ENCODE assay signal across 2 cellular contexts in the genomic region with DNA sequence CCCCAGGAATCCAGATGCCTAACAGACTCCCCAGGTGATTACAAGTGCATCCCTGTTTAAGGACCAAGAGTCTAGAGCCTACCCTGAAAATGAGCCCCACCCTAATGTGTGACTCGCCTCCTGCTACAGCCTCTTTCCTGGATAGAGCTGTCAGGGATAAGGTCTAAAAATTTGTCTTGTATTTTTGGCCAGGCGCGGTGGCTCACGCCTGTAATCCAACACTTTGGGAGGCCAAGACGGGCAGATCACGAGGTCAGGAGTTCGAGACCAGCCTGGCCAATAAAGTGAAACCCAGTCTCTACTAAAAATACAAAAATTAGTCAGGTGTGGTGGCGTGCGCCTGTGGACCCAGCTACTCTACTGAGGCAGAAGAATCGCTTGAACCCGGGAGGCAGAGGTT.
A peak's percentile ranks its signal among the peaks of the same experiment; 100 is the strongest.
TF ChIP-seq lines count a peak whose summit lies in the region.

No MANE protein-coding gene starts in this region.

TF ChIP-seq in HEK293, 187 proteins besides CTCF, POLR2A, EP300 and RAD21:
- no peak for TF ChIP-seq REPIN1 (tag by site-specific recombination; IDR thresholded peaks at IDR 0.05; ENCODE audit: low read depth)
- TF ChIP-seq, protein P1, sequence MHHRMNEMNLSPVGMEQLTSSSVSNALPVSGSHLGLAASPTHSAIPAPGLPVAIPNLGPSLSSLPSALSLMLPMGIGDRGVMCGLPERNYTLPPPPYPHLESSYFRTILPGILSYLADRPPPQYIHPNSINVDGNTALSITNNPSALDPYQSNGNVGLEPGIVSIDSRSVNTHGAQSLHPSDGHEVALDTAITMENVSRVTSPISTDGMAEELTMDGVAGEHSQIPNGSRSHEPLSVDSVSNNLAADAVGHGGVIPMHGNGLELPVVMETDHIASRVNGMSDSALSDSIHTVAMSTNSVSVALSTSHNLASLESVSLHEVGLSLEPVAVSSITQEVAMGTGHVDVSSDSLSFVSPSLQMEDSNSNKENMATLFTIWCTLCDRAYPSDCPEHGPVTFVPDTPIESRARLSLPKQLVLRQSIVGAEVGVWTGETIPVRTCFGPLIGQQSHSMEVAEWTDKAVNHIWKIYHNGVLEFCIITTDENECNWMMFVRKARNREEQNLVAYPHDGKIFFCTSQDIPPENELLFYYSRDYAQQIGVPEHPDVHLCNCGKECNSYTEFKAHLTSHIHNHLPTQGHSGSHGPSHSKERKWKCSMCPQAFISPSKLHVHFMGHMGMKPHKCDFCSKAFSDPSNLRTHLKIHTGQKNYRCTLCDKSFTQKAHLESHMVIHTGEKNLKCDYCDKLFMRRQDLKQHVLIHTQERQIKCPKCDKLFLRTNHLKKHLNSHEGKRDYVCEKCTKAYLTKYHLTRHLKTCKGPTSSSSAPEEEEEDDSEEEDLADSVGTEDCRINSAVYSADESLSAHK (tag by site-specific recombination; IDR thresholded peaks at IDR 0.05), result no peak
- TF ChIP-seq, protein P2, sequence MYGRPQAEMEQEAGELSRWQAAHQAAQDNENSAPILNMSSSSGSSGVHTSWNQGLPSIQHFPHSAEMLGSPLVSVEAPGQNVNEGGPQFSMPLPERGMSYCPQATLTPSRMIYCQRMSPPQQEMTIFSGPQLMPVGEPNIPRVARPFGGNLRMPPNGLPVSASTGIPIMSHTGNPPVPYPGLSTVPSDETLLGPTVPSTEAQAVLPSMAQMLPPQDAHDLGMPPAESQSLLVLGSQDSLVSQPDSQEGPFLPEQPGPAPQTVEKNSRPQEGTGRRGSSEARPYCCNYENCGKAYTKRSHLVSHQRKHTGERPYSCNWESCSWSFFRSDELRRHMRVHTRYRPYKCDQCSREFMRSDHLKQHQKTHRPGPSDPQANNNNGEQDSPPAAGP (tag by site-specific recombination; IDR thresholded peaks at IDR 0.05), result 0 out of 2 replicates have a peak, but pooled peaks have one; percentile 65
- no peak for TF ChIP-seq ZNF133 (tag by site-specific recombination; IDR thresholded peaks at IDR 0.05)
- TF ChIP-seq ZNF394 (tag by site-specific recombination; IDR thresholded peaks at IDR 0.05; ENCODE audit: borderline replicate concordance), result 0 out of 2 replicates have a peak, but pooled peaks have one; percentile 33
- TF ChIP-seq GLIS1 (tag by site-specific recombination; IDR thresholded peaks at IDR 0.05), result no peak
- no peak for TF ChIP-seq ZNF544 (tag by site-specific recombination; IDR thresholded peaks at IDR 0.05)
- TF ChIP-seq ZNF677 (tag by site-specific recombination; IDR thresholded peaks at IDR 0.05), result no peak
- TF ChIP-seq SP3 (tag by site-specific recombination; IDR thresholded peaks at IDR 0.05), result no peak
- TF ChIP-seq, protein P3, sequence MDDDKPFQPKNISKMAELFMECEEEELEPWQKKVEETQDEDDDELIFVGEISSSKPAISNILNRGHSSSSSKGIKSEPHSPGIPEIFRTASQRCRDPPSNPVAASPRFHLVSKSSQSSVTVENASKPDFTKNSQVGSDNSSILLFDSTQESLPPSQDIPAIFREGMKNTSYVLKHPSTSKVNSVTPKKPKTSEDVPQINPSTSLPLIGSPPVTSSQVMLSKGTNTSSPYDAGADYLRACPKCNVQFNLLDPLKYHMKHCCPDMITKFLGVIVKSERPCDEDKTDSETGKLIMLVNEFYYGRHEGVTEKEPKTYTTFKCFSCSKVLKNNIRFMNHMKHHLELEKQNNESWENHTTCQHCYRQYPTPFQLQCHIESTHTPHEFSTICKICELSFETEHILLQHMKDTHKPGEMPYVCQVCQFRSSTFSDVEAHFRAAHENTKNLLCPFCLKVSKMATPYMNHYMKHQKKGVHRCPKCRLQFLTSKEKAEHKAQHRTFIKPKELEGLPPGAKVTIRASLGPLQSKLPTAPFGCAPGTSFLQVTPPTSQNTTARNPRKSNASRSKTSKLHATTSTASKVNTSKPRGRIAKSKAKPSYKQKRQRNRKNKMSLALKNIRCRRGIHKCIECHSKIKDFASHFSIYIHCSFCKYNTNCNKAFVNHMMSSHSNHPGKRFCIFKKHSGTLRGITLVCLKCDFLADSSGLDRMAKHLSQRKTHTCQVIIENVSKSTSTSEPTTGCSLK (tag by site-specific recombination; IDR thresholded peaks at IDR 0.05), result no peak
- TF ChIP-seq ZNF10 (tag by site-specific recombination; IDR thresholded peaks at IDR 0.05), result no peak
- TF ChIP-seq, protein P4, sequence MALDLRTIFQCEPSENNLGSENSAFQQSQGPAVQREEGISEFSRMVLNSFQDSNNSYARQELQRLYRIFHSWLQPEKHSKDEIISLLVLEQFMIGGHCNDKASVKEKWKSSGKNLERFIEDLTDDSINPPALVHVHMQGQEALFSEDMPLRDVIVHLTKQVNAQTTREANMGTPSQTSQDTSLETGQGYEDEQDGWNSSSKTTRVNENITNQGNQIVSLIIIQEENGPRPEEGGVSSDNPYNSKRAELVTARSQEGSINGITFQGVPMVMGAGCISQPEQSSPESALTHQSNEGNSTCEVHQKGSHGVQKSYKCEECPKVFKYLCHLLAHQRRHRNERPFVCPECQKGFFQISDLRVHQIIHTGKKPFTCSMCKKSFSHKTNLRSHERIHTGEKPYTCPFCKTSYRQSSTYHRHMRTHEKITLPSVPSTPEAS (tag by site-specific recombination; IDR thresholded peaks at IDR 0.05), result no peak
- TF ChIP-seq ZFP3 (tag by site-specific recombination; IDR thresholded peaks at IDR 0.05; ENCODE audit: low read depth), result no peak
- TF ChIP-seq ZNF624 (tag by site-specific recombination; IDR thresholded peaks at IDR 0.05), result no peak
- TF ChIP-seq ZNF354C (tag by site-specific recombination; IDR thresholded peaks at IDR 0.05; ENCODE audit: borderline replicate concordance, low read depth), result no peak

TF ChIP-seq in K562, 482 proteins besides CTCF, POLR2A, EP300 and RAD21:
- peak; percentile 75 for TF ChIP-seq POLR2H (tag; IDR thresholded peaks at IDR 0.05; ENCODE audit: low read depth)
- peak; percentile 65 for TF ChIP-seq TBP (optimal IDR thresholded peaks at IDR 0.05; ENCODE audit: low read depth, low read length)
- peak; percentile 60 for TF ChIP-seq POLR3A (IDR thresholded peaks at IDR 0.05; ENCODE audit: borderline replicate concordance, extremely low read depth, insufficient read depth, insufficient read length)
- TF ChIP-seq HLTF (IDR thresholded peaks at IDR 0.05), result no peak
TF ChIP-seq in K562: peak in this region for 3.
